In the genomic region with DNA sequence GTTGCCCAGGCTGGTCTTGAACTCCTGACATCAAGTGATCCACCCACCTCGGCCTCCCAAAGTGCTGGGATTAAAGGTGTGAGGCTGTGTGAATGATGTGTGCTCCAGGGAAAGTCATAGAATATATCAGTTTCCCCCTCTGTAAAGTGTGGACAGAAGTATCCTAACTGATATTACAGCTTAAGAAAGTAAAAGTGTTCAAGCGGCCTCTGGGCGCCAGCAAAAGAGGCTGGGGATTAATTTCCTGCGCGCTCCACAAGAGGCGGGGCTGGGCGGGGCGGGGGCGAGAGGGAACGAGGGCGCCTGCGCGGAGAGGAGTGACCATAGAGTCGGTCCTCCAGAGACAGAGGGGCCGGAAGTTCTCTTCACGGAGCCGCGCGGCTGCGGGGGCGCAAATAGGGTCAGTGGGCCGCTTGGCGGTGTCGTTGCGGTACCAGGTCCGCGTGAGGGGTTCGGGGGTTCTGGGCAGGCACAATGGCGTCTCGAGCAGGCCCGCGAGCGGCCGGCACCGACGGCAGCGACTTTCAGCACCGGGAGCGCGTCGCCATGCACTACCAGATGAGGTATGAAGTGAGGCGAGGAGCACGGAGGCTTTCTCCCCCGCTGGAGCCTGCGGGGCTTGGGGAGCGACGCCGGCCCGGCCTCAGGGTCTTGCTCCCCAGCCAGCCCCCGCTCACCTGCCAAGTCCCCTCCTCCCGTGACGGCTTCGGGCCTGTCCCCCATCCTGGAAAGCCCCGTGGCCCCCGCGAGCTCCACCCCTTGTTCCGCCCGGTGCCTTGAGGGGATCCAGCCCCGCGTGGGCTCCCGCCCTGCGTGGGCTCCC, we compare ENCODE assay signal across 1 cellular context.
TF ChIP-seq lines count a peak whose summit lies in the region.

A gene (plus strand): TSS at position 362 of the 823 bp plus-strand sequence. CDS start 113 bp downstream, at position 475.

TF ChIP-seq in K562, 482 proteins besides CTCF, POLR2A, EP300 and RAD21 (continued from another document and continues in another):
- TF ChIP-seq, protein P1, sequence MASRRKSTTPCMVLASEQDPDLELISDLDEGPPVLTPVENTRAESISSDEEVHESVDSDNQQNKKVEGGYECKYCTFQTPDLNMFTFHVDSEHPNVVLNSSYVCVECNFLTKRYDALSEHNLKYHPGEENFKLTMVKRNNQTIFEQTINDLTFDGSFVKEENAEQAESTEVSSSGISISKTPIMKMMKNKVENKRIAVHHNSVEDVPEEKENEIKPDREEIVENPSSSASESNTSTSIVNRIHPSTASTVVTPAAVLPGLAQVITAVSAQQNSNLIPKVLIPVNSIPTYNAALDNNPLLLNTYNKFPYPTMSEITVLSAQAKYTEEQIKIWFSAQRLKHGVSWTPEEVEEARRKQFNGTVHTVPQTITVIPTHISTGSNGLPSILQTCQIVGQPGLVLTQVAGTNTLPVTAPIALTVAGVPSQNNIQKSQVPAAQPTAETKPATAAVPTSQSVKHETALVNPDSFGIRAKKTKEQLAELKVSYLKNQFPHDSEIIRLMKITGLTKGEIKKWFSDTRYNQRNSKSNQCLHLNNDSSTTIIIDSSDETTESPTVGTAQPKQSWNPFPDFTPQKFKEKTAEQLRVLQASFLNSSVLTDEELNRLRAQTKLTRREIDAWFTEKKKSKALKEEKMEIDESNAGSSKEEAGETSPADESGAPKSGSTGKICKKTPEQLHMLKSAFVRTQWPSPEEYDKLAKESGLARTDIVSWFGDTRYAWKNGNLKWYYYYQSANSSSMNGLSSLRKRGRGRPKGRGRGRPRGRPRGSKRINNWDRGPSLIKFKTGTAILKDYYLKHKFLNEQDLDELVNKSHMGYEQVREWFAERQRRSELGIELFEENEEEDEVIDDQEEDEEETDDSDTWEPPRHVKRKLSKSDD (conservative IDR thresholded peaks at IDR 0.05; ENCODE audit: low read length): peak; percentile 86
- TF ChIP-seq TAF15 (IDR thresholded peaks at IDR 0.05; ENCODE audit: low read depth, low read length) (no peak), ARID1B (IDR thresholded peaks at IDR 0.05) (peak; percentile 35; the same call in 1 of the 2 replicates), NR3C1 (CRISPR knock-in tag; IDR thresholded peaks at IDR 0.05) (no peak), E2F3 (CRISPR knock-in tag; IDR thresholded peaks at IDR 0.05) (0 out of 2 replicates have a peak, but pooled peaks have one; percentile 37), MTF1 (CRISPR knock-in tag; IDR thresholded peaks at IDR 0.05; ENCODE audit: borderline replicate concordance) (no peak), HNRNPH1 (optimal IDR thresholded peaks at IDR 0.05; ENCODE audit: low read depth, low read length) (no peak), HIVEP1 (CRISPR knock-in tag; IDR thresholded peaks at IDR 0.05) (0 out of 2 replicates have a peak, but pooled peaks have one; percentile 49), SMC3 (conservative IDR thresholded peaks at IDR 0.05; ENCODE audit: insufficient read depth, low read depth, low read length) (0 out of 2 replicates have a peak, but pooled peaks have one; percentile 2), YY1 (IDR thresholded peaks at IDR 0.05; ENCODE audit: borderline replicate concordance in 1 of 3, control insufficient read depth in 1 of 3, extremely low read depth in 1 of 3, insufficient read depth in 3 of 3, insufficient read length in 1 of 3, insufficient replicate concordance in 2 of 3, low read depth in 1 of 3, low read length in 2 of 3) (peak; percentile 22 to 87 (median 77)), MTA1 (IDR thresholded peaks at IDR 0.05; ENCODE audit: borderline replicate concordance) (0 out of 2 replicates have a peak, but pooled peaks have one; percentile 73), PCBP1 (IDR thresholded peaks at IDR 0.05; ENCODE audit: low read depth, low read length, poor library complexity, severe bottlenecking) (peak; percentile 71), PURB (CRISPR knock-in tag; IDR thresholded peaks at IDR 0.05; ENCODE audit: low read depth) (no peak), CC2D1A (IDR thresholded peaks at IDR 0.05) (no peak), ETV5 (CRISPR knock-in tag; IDR thresholded peaks at IDR 0.05; ENCODE audit: low read depth) (peak; percentile 99)
- TF ChIP-seq, protein P2, sequence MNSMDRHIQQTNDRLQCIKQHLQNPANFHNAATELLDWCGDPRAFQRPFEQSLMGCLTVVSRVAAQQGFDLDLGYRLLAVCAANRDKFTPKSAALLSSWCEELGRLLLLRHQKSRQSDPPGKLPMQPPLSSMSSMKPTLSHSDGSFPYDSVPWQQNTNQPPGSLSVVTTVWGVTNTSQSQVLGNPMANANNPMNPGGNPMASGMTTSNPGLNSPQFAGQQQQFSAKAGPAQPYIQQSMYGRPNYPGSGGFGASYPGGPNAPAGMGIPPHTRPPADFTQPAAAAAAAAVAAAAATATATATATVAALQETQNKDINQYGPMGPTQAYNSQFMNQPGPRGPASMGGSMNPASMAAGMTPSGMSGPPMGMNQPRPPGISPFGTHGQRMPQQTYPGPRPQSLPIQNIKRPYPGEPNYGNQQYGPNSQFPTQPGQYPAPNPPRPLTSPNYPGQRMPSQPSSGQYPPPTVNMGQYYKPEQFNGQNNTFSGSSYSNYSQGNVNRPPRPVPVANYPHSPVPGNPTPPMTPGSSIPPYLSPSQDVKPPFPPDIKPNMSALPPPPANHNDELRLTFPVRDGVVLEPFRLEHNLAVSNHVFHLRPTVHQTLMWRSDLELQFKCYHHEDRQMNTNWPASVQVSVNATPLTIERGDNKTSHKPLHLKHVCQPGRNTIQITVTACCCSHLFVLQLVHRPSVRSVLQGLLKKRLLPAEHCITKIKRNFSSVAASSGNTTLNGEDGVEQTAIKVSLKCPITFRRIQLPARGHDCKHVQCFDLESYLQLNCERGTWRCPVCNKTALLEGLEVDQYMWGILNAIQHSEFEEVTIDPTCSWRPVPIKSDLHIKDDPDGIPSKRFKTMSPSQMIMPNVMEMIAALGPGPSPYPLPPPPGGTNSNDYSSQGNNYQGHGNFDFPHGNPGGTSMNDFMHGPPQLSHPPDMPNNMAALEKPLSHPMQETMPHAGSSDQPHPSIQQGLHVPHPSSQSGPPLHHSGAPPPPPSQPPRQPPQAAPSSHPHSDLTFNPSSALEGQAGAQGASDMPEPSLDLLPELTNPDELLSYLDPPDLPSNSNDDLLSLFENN (IDR thresholded peaks at IDR 0.05; ENCODE audit: low read depth in 2 of 2, low read length in 2 of 2): peak in 1 of 2 experiments; percentile 79; a peak in 1 of 4 replicates
- TF ChIP-seq, protein P3, sequence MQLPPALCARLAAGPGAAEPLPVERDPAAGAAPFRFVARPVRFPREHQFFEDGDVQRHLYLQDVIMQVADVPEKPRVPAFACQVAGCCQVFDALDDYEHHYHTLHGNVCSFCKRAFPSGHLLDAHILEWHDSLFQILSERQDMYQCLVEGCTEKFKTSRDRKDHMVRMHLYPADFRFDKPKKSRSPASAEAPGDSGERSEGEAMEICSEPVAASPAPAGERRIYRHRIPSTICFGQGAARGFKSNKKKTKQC (CRISPR knock-in tag; IDR thresholded peaks at IDR 0.05): peak; percentile 89; the same call in 1 of the 2 replicates
- TF ChIP-seq, protein P4, sequence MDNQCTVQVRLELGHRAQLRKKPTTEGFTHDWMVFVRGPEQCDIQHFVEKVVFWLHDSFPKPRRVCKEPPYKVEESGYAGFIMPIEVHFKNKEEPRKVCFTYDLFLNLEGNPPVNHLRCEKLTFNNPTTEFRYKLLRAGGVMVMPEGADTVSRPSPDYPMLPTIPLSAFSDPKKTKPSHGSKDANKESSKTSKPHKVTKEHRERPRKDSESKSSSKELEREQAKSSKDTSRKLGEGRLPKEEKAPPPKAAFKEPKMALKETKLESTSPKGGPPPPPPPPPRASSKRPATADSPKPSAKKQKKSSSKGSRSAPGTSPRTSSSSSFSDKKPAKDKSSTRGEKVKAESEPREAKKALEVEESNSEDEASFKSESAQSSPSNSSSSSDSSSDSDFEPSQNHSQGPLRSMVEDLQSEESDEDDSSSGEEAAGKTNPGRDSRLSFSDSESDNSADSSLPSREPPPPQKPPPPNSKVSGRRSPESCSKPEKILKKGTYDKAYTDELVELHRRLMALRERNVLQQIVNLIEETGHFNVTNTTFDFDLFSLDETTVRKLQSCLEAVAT (IDR thresholded peaks at IDR 0.05): peak; percentile 16 to 75; a peak in 2 of 4 replicates
- TF ChIP-seq, protein P5, sequence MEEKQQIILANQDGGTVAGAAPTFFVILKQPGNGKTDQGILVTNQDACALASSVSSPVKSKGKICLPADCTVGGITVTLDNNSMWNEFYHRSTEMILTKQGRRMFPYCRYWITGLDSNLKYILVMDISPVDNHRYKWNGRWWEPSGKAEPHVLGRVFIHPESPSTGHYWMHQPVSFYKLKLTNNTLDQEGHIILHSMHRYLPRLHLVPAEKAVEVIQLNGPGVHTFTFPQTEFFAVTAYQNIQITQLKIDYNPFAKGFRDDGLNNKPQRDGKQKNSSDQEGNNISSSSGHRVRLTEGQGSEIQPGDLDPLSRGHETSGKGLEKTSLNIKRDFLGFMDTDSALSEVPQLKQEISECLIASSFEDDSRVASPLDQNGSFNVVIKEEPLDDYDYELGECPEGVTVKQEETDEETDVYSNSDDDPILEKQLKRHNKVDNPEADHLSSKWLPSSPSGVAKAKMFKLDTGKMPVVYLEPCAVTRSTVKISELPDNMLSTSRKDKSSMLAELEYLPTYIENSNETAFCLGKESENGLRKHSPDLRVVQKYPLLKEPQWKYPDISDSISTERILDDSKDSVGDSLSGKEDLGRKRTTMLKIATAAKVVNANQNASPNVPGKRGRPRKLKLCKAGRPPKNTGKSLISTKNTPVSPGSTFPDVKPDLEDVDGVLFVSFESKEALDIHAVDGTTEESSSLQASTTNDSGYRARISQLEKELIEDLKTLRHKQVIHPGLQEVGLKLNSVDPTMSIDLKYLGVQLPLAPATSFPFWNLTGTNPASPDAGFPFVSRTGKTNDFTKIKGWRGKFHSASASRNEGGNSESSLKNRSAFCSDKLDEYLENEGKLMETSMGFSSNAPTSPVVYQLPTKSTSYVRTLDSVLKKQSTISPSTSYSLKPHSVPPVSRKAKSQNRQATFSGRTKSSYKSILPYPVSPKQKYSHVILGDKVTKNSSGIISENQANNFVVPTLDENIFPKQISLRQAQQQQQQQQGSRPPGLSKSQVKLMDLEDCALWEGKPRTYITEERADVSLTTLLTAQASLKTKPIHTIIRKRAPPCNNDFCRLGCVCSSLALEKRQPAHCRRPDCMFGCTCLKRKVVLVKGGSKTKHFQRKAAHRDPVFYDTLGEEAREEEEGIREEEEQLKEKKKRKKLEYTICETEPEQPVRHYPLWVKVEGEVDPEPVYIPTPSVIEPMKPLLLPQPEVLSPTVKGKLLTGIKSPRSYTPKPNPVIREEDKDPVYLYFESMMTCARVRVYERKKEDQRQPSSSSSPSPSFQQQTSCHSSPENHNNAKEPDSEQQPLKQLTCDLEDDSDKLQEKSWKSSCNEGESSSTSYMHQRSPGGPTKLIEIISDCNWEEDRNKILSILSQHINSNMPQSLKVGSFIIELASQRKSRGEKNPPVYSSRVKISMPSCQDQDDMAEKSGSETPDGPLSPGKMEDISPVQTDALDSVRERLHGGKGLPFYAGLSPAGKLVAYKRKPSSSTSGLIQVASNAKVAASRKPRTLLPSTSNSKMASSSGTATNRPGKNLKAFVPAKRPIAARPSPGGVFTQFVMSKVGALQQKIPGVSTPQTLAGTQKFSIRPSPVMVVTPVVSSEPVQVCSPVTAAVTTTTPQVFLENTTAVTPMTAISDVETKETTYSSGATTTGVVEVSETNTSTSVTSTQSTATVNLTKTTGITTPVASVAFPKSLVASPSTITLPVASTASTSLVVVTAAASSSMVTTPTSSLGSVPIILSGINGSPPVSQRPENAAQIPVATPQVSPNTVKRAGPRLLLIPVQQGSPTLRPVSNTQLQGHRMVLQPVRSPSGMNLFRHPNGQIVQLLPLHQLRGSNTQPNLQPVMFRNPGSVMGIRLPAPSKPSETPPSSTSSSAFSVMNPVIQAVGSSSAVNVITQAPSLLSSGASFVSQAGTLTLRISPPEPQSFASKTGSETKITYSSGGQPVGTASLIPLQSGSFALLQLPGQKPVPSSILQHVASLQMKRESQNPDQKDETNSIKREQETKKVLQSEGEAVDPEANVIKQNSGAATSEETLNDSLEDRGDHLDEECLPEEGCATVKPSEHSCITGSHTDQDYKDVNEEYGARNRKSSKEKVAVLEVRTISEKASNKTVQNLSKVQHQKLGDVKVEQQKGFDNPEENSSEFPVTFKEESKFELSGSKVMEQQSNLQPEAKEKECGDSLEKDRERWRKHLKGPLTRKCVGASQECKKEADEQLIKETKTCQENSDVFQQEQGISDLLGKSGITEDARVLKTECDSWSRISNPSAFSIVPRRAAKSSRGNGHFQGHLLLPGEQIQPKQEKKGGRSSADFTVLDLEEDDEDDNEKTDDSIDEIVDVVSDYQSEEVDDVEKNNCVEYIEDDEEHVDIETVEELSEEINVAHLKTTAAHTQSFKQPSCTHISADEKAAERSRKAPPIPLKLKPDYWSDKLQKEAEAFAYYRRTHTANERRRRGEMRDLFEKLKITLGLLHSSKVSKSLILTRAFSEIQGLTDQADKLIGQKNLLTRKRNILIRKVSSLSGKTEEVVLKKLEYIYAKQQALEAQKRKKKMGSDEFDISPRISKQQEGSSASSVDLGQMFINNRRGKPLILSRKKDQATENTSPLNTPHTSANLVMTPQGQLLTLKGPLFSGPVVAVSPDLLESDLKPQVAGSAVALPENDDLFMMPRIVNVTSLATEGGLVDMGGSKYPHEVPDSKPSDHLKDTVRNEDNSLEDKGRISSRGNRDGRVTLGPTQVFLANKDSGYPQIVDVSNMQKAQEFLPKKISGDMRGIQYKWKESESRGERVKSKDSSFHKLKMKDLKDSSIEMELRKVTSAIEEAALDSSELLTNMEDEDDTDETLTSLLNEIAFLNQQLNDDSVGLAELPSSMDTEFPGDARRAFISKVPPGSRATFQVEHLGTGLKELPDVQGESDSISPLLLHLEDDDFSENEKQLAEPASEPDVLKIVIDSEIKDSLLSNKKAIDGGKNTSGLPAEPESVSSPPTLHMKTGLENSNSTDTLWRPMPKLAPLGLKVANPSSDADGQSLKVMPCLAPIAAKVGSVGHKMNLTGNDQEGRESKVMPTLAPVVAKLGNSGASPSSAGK (IDR thresholded peaks at IDR 0.05): peak; percentile 86
- TF ChIP-seq, protein P6, sequence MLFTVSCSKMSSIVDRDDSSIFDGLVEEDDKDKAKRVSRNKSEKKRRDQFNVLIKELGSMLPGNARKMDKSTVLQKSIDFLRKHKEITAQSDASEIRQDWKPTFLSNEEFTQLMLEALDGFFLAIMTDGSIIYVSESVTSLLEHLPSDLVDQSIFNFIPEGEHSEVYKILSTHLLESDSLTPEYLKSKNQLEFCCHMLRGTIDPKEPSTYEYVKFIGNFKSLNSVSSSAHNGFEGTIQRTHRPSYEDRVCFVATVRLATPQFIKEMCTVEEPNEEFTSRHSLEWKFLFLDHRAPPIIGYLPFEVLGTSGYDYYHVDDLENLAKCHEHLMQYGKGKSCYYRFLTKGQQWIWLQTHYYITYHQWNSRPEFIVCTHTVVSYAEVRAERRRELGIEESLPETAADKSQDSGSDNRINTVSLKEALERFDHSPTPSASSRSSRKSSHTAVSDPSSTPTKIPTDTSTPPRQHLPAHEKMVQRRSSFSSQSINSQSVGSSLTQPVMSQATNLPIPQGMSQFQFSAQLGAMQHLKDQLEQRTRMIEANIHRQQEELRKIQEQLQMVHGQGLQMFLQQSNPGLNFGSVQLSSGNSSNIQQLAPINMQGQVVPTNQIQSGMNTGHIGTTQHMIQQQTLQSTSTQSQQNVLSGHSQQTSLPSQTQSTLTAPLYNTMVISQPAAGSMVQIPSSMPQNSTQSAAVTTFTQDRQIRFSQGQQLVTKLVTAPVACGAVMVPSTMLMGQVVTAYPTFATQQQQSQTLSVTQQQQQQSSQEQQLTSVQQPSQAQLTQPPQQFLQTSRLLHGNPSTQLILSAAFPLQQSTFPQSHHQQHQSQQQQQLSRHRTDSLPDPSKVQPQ (CRISPR knock-in tag; IDR thresholded peaks at IDR 0.05; ENCODE audit: borderline replicate concordance): no peak
- TF ChIP-seq, protein P7, sequence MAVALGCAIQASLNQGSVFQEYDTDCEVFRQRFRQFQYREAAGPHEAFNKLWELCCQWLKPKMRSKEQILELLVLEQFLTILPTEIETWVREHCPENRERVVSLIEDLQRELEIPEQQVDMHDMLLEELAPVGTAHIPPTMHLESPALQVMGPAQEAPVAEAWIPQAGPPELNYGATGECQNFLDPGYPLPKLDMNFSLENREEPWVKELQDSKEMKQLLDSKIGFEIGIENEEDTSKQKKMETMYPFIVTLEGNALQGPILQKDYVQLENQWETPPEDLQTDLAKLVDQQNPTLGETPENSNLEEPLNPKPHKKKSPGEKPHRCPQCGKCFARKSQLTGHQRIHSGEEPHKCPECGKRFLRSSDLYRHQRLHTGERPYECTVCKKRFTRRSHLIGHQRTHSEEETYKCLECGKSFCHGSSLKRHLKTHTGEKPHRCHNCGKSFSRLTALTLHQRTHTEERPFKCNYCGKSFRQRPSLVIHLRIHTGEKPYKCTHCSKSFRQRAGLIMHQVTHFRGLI (CRISPR knock-in tag; IDR thresholded peaks at IDR 0.05): no peak
